ENCODE assay signal across 13 cellular contexts in genomic region chr15:91472316-91472756, GRCh38.
DNase-seq lines count a peak whose midpoint lies in the region; ATAC-seq, FAIRE-seq and TF ChIP-seq lines count a peak whose summit lies in the region.
"Had no signal": no experiment of that assay in that cellular context is flagged by ENCODE, and none has a peak within 500 bp of the region (broad histone marks: within the 10 kb centered on the region; RNA-seq: fewer than 3 reads in every experiment).

No MANE protein-coding gene starts in this region.

- DNase-seq in activated naive CD4-positive, alpha-beta T cell treated with Interleukin-2 at 50 U/mL for 16 hours, result peak; percentile 11
- DNase-seq in activated naive CD4-positive, alpha-beta T cell (lab: John Stamatoyannopoulos, UW), result no peak
- DNase-seq in RPMI7951 (ENCODE audit: low read depth), result peak; percentile 17
- no peak for DNase-seq in GM12878 (ENCODE audit: low read depth, low spot score)
- no peak for DNase-seq in stomach
- no peak for DNase-seq in stimulated activated naive B cell treated with anti-CD40 and anti-IgM and Interleukin-4, amounts not matched to agents 10 μg/mL and 1 μg/mL and 100 μg/mL, for 72 hours
- no peak for DNase-seq in NCI-H526 (lab: John Stamatoyannopoulos, UW)
- DNase-seq: caudate nucleus, GDM1, NCI-H1092 treated with DMSO at 0.1 percent for 48 hours, SW 1271 had no signal

- no peak for FAIRE-seq in GM12878 (lab: Jason Lieb, UNC)

- H3K79me2 ChIP-seq in GM12878 (ENCODE audit: control insufficient read depth, insufficient read depth, low read length), result no peaks in the 10 kb centered on the region

- no peak overlapping the region for H3K27ac ChIP-seq in GM12878 (ENCODE audit: control insufficient read depth, insufficient read depth)
- H3K27ac ChIP-seq in stomach, result peak overlapping the region in 4 of 5 donors; percentile 38 to 79 (median 52)

- H3K36me3 Mint-ChIP-seq in stimulated activated naive B cell treated with anti-CD40 and anti-IgM and Interleukin-4, amounts not matched to agents 10 μg/mL and 1 μg/mL and 100 μg/mL, for 72 hours, result no peaks in the 10 kb centered on the region

- TF ChIP-seq POLR2A in GM12878 (IDR thresholded peaks at IDR 0.05; ENCODE audit: low read depth, low read length) (no peak), stomach (IDR thresholded peaks at IDR 0.05) (no peak)

- no peaks in the 10 kb centered on the region for H3K4me1 ChIP-seq in GM12878 (ENCODE audit: control insufficient read depth, insufficient read depth, low read length)
- H3K4me1 ChIP-seq in stomach, result peaks cover 0 to 33% (median 9%) of the 10 kb centered on the region in 4 donors

- H3K27me3 ChIP-seq in GM12878 (replicated peaks in 1 of 2; ENCODE audit: control insufficient read depth in 2 of 2, insufficient read depth in 2 of 2, low read length in 1 of 2) (no peaks in the 10 kb centered on the region), stomach (no peaks in the 10 kb centered on the region)

- 3% methylated on average over 3 of the region's 3 CpGs for WGBS in GM12878 (ENCODE audit: insufficient coverage, insufficient replicate concordance, low lambda C conversion rate, missing lambda C conversion rate)
- 5 to 12% (median 10%) methylated on average over 3 of the region's 3 CpGs for WGBS in stomach, 5 donors

- H3K4me1 Mint-ChIP-seq in stimulated activated naive B cell treated with anti-CD40 and anti-IgM and Interleukin-4, amounts not matched to agents 10 μg/mL and 1 μg/mL and 100 μg/mL, for 72 hours, result peaks cover 3 to 9% of the 10 kb centered on the region in 2 donors

- TF ChIP-seq CTCF in GM12878 (IDR thresholded peaks at IDR 0.05 in 2 of 3, conservative IDR thresholded peaks at IDR 0.05 in 1 of 3; ENCODE audit: control insufficient read depth in 2 of 3, extremely low read depth in 1 of 3, insufficient read depth in 1 of 3, low read depth in 3 of 3, low read length in 3 of 3) (no peak), stomach (IDR thresholded peaks at IDR 0.05) (no peak)

- RAD21 ChIA-PET in GM12878 (lab: Charles Lee; ENCODE audit: unreplicated experiment), result no interaction called here

- TF ChIP-seq RAD21 in GM12878 (IDR thresholded peaks at IDR 0.05; ENCODE audit: insufficient read depth, low read depth, low read length), result no peak

- no peaks in the 10 kb centered on the region for H3K36me3 ChIP-seq in GM12878 (ENCODE audit: control insufficient read depth in 2 of 2, insufficient read depth in 2 of 2, low read length in 1 of 2)
- H3K36me3 ChIP-seq in stomach, result no peaks in the 10 kb centered on the region

- H4K20me1 ChIP-seq in GM12878 (ENCODE audit: control insufficient read depth, insufficient read depth), result no peaks in the 10 kb centered on the region

- H3K9ac ChIP-seq in GM12878 (ENCODE audit: control insufficient read depth, insufficient read depth, low read length), result no peak overlapping the region

- peaks cover 0 to 2% of the 10 kb centered on the region in 2 donors for H3K9me3 Mint-ChIP-seq in stimulated activated naive B cell treated with anti-CD40 and anti-IgM and Interleukin-4, amounts not matched to agents 10 μg/mL and 1 μg/mL and 100 μg/mL, for 72 hours

- POLR2A ChIA-PET in GM12878 (lab: Charles Lee), result no interaction called here

- SMC1A ChIA-PET in GM12878 (lab: Charles Lee; ENCODE audit: uncharacterized antibody, unreplicated experiment), result no interaction called here

- no peak overlapping the region for H3K4me3 Mint-ChIP-seq in stimulated activated naive B cell treated with anti-CD40 and anti-IgM and Interleukin-4, amounts not matched to agents 10 μg/mL and 1 μg/mL and 100 μg/mL, for 72 hours

- H3K27ac Mint-ChIP-seq in stimulated activated naive B cell treated with anti-CD40 and anti-IgM and Interleukin-4, amounts not matched to agents 10 μg/mL and 1 μg/mL and 100 μg/mL, for 72 hours, result no peak overlapping the region

- intact Hi-C loops in GM12878 (cut with micrococcal nuclease; ENCODE audit: unreplicated experiment) (no loop called here), stomach (cut with DNase I; ENCODE audit: low total_unique reads) (no loop called here)

- H3K27me3 Mint-ChIP-seq in stimulated activated naive B cell treated with anti-CD40 and anti-IgM and Interleukin-4, amounts not matched to agents 10 μg/mL and 1 μg/mL and 100 μg/mL, for 72 hours, result peaks cover 6 to 19% of the 10 kb centered on the region in 2 donors

- ATAC-seq in GM12878 (peak; percentile 61), HG03378 (IDR thresholded peaks at IDR 0.05; ENCODE audit: unreplicated experiment) (no peak)
- no peak for ATAC-seq in stimulated activated naive B cell treated with anti-CD40 and anti-IgM and Interleukin-4, amounts not matched to agents 10 μg/mL and 1 μg/mL and 100 μg/mL, for 72 hours (replicated peaks)
- ATAC-seq: esophagus mucosa had no signal

- H3K4me3 ChIP-seq in GM12878 (no peak overlapping the region), stomach (no peak overlapping the region)

- in situ Hi-C loops in GM12878 (cut with MboI), result no loop called here

- TF ChIP-seq EP300 in GM12878 (IDR thresholded peaks at IDR 0.05; ENCODE audit: borderline replicate concordance in 1 of 2, control insufficient read depth in 1 of 2, low read depth in 2 of 2, low read length in 2 of 2) (no peak), stomach (IDR thresholded peaks at IDR 0.05) (no peak)

- H3K9me3 ChIP-seq in GM12878 (replicated peaks; ENCODE audit: control insufficient read depth, insufficient read depth, low read length), result no peaks in the 10 kb centered on the region
- H3K9me3 ChIP-seq in stomach, result no peaks in the 10 kb centered on the region

- no TSS peak for BruUV-seq in GM12878 (replicated peaks; lab: Mats Ljungman, UMichigan)

- CTCF ChIA-PET in GM12878 (lab: Yijun Ruan, JAX), result interaction anchor here (0.5 kb wide), 1 partner anchor 17 kb away, joined by 3 read pairs; no protein-coding TSS in a partner anchor

- H2AFZ ChIP-seq in GM12878 (ENCODE audit: control insufficient read depth, low read depth, low read length), result no peak overlapping the region

- H3K4me2 ChIP-seq in GM12878 (ENCODE audit: control insufficient read depth, insufficient read depth), result no peak overlapping the region

TF ChIP-seq in GM12878, 131 proteins besides CTCF, POLR2A, EP300 and RAD21 (continues in another document):
- TF ChIP-seq, protein P1, sequence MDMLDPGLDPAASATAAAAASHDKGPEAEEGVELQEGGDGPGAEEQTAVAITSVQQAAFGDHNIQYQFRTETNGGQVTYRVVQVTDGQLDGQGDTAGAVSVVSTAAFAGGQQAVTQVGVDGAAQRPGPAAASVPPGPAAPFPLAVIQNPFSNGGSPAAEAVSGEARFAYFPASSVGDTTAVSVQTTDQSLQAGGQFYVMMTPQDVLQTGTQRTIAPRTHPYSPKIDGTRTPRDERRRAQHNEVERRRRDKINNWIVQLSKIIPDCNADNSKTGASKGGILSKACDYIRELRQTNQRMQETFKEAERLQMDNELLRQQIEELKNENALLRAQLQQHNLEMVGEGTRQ (IDR thresholded peaks at IDR 0.05; ENCODE audit: borderline replicate concordance, low read depth, low read length), result no peak
- TF ChIP-seq E2F8 (IDR thresholded peaks at IDR 0.05; ENCODE audit: low read depth, partially characterized antibody), result no peak
- TF ChIP-seq CEBPB (IDR thresholded peaks at IDR 0.05; ENCODE audit: borderline replicate concordance in 1 of 2, low read depth in 2 of 2, low read length in 2 of 2), result no peak
- no peak for TF ChIP-seq CHD1 (IDR thresholded peaks at IDR 0.05; ENCODE audit: low read depth, low read length)
- no peak for TF ChIP-seq HDAC6 (IDR thresholded peaks at IDR 0.05; ENCODE audit: unreplicated experiment)
- TF ChIP-seq SIN3A (IDR thresholded peaks at IDR 0.05; ENCODE audit: low read depth, low read length), result no peak
- TF ChIP-seq CHD4 (IDR thresholded peaks at IDR 0.05), result no peak

Comparison
In these comparisons a context has a peak if more than half of its experiments do, and no peak if none do; other contexts are left out.
1. DNase-seq: peak in activated naive CD4-positive, alpha-beta T cell treated with Interleukin-2 at 50 U/mL for 16 hours (single experiment) and RPMI7951 (single experiment); none in activated naive CD4-positive, alpha-beta T cell (0 of 4), GM12878 (single experiment), stomach (single experiment), stimulated activated naive B cell treated with anti-CD40 and anti-IgM and Interleukin-4, amounts not matched to agents 10 μg/mL and 1 μg/mL and 100 μg/mL, for 72 hours (single experiment) and NCI-H526 (0 of 2).